ENCODE assay signal across 1 cellular context in genomic region chr22:47088480-47089145, GRCh38.
A peak's percentile ranks its signal among the peaks of the same experiment; 100 is the strongest.
TF ChIP-seq lines count a peak whose summit lies in the region.

No MANE protein-coding gene starts in this region.

TF ChIP-seq in K562, 482 proteins besides CTCF, POLR2A, EP300 and RAD21 (continued from another document and continues in another):
- TF ChIP-seq, protein P1, sequence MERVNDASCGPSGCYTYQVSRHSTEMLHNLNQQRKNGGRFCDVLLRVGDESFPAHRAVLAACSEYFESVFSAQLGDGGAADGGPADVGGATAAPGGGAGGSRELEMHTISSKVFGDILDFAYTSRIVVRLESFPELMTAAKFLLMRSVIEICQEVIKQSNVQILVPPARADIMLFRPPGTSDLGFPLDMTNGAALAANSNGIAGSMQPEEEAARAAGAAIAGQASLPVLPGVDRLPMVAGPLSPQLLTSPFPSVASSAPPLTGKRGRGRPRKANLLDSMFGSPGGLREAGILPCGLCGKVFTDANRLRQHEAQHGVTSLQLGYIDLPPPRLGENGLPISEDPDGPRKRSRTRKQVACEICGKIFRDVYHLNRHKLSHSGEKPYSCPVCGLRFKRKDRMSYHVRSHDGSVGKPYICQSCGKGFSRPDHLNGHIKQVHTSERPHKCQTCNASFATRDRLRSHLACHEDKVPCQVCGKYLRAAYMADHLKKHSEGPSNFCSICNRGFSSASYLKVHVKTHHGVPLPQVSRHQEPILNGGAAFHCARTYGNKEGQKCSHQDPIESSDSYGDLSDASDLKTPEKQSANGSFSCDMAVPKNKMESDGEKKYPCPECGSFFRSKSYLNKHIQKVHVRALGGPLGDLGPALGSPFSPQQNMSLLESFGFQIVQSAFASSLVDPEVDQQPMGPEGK (CRISPR knock-in tag; IDR thresholded peaks at IDR 0.05; ENCODE audit: borderline replicate concordance), result no peak
- TF ChIP-seq ZNF589 (CRISPR knock-in tag; IDR thresholded peaks at IDR 0.05; ENCODE audit: low read depth), result no peak
- TF ChIP-seq RBFOX2 (IDR thresholded peaks at IDR 0.05; ENCODE audit: low read depth, low read length), result no peak
- TF ChIP-seq TGIF2 (CRISPR knock-in tag; IDR thresholded peaks at IDR 0.05), result no peak
- no peak for TF ChIP-seq SIX5 (IDR thresholded peaks at IDR 0.05; ENCODE audit: borderline replicate concordance in 1 of 2, insufficient read depth in 1 of 2, low read depth in 1 of 2, low read length in 2 of 2)
- no peak for TF ChIP-seq MLX (CRISPR knock-in tag; conservative IDR thresholded peaks at IDR 0.05)
- TF ChIP-seq ZBTB5 (IDR thresholded peaks at IDR 0.05), result no peak
- no peak for TF ChIP-seq ZHX1 (conservative IDR thresholded peaks at IDR 0.05; ENCODE audit: low read length)
- TF ChIP-seq YBX1 (IDR thresholded peaks at IDR 0.05), result no peak
- no peak for TF ChIP-seq HINFP (tag; conservative IDR thresholded peaks at IDR 0.05; ENCODE audit: low read depth)
- no peak for TF ChIP-seq ZBTB11 (CRISPR knock-in tag; IDR thresholded peaks at IDR 0.05)
- TF ChIP-seq, protein P2, sequence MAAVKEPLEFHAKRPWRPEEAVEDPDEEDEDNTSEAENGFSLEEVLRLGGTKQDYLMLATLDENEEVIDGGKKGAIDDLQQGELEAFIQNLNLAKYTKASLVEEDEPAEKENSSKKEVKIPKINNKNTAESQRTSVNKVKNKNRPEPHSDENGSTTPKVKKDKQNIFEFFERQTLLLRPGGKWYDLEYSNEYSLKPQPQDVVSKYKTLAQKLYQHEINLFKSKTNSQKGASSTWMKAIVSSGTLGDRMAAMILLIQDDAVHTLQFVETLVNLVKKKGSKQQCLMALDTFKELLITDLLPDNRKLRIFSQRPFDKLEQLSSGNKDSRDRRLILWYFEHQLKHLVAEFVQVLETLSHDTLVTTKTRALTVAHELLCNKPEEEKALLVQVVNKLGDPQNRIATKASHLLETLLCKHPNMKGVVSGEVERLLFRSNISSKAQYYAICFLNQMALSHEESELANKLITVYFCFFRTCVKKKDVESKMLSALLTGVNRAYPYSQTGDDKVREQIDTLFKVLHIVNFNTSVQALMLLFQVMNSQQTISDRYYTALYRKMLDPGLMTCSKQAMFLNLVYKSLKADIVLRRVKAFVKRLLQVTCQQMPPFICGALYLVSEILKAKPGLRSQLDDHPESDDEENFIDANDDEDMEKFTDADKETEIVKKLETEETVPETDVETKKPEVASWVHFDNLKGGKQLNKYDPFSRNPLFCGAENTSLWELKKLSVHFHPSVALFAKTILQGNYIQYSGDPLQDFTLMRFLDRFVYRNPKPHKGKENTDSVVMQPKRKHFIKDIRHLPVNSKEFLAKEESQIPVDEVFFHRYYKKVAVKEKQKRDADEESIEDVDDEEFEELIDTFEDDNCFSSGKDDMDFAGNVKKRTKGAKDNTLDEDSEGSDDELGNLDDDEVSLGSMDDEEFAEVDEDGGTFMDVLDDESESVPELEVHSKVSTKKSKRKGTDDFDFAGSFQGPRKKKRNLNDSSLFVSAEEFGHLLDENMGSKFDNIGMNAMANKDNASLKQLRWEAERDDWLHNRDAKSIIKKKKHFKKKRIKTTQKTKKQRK (IDR thresholded peaks at IDR 0.05; ENCODE audit: borderline replicate concordance, low read depth, low read length), result no peak
- peak; percentile 7 for TF ChIP-seq DACH1 (IDR thresholded peaks at IDR 0.05; ENCODE audit: partially characterized antibody)
- TF ChIP-seq STAG1 (CRISPR knock-in tag; IDR thresholded peaks at IDR 0.05; ENCODE audit: borderline replicate concordance), result no peak
- no peak for TF ChIP-seq ZSCAN29 (IDR thresholded peaks at IDR 0.05)
- TF ChIP-seq ZNF316 (IDR thresholded peaks at IDR 0.05), result peak; percentile 74
- TF ChIP-seq, protein P3, sequence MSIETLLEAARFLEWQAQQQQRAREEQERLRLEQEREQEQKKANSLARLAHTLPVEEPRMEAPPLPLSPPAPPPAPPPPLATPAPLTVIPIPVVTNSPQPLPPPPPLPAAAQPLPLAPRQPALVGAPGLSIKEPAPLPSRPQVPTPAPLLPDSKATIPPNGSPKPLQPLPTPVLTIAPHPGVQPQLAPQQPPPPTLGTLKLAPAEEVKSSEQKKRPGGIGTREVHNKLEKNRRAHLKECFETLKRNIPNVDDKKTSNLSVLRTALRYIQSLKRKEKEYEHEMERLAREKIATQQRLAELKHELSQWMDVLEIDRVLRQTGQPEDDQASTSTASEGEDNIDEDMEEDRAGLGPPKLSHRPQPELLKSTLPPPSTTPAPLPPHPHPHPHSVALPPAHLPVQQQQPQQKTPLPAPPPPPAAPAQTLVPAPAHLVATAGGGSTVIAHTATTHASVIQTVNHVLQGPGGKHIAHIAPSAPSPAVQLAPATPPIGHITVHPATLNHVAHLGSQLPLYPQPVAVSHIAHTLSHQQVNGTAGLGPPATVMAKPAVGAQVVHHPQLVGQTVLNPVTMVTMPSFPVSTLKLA (conservative IDR thresholded peaks at IDR 0.05), result no peak
- TF ChIP-seq ELF2 (CRISPR knock-in tag; IDR thresholded peaks at IDR 0.05), result no peak
- TF ChIP-seq, protein P4, sequence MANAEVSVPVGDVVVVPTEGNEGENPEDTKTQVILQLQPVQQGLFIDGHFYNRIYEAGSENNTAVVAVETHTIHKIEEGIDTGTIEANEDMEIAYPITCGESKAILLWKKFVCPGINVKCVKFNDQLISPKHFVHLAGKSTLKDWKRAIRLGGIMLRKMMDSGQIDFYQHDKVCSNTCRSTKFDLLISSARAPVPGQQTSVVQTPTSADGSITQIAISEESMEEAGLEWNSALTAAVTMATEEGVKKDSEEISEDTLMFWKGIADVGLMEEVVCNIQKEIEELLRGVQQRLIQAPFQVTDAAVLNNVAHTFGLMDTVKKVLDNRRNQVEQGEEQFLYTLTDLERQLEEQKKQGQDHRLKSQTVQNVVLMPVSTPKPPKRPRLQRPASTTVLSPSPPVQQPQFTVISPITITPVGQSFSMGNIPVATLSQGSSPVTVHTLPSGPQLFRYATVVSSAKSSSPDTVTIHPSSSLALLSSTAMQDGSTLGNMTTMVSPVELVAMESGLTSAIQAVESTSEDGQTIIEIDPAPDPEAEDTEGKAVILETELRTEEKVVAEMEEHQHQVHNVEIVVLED (CRISPR knock-in tag; IDR thresholded peaks at IDR 0.05), result no peak
- TF ChIP-seq HDAC8 (tag; IDR thresholded peaks at IDR 0.05), result no peak
- no peak for TF ChIP-seq PBX2 (CRISPR knock-in tag; IDR thresholded peaks at IDR 0.05; ENCODE audit: low read depth)
- 0 out of 2 replicates have a peak, but pooled peaks have one; percentile 8 for TF ChIP-seq PBX2 (tag; conservative IDR thresholded peaks at IDR 0.05; ENCODE audit: low read depth)
- TF ChIP-seq NFE2L1 (tag; IDR thresholded peaks at IDR 0.05; ENCODE audit: borderline replicate concordance, low read depth), result peak; percentile 37; the same call in 1 of the 2 replicates
